Comparison of ENCODE assay signal across 8 cellular contexts in genomic region chr12:1630827-1631591, GRCh38. TPM values are rescaled to one million over a fixed set of nuclear protein-coding genes. Genes with fewer than 3 reads are reported as not detected.
A peak's percentile ranks its signal among the peaks of the same experiment; 100 is the strongest.
DNase-seq lines count a peak whose midpoint lies in the region; ATAC-seq and TF ChIP-seq lines count a peak whose summit lies in the region.

No MANE protein-coding gene starts in this region.

- H4K8ac ChIP-seq in IMR-90 (ENCODE audit: low read depth in 2 of 2, low read length in 2 of 2), result peak overlapping the region in 1 of 2 experiments; percentile 36; a peak in 1 of 4 replicates

- H3K4ac ChIP-seq in IMR-90 (ENCODE audit: low read depth, low read length), result 0 out of 2 replicates have a peak overlapping the region, but pooled peaks have one; percentile 16

- TF ChIP-seq POLR2A in IMR-90 (IDR thresholded peaks at IDR 0.05; ENCODE audit: low read depth, low read length), result no peak

- no peak overlapping the region for H3K27ac ChIP-seq in BLaER1
- H3K27ac ChIP-seq in IMR-90 (ENCODE audit: insufficient read depth, low read length), result no peak overlapping the region

- H3K18ac ChIP-seq in IMR-90 (ENCODE audit: low read depth, low read length), result no peak overlapping the region

- peaks cover 11 to 70% of the 10 kb centered on the region in 2 experiments for H3K79me1 ChIP-seq in IMR-90 (ENCODE audit: low read depth in 1 of 2, low read length in 2 of 2)

- H3K14ac ChIP-seq in IMR-90 (replicated peaks; ENCODE audit: low read depth, low read length), result 0 out of 2 replicates have a peak overlapping the region, but pooled peaks have one; percentile 28

- H3K27me3 Mint-ChIP-seq in nephron progenitor cell (ENCODE audit: low read depth, poor library complexity), result peaks cover 10% of the 10 kb centered on the region

- in situ Hi-C loops in IMR-90 (cut with MboI; ENCODE audit: low sequenced_read_pairs), result no loop called here

- no peak overlapping the region; the same call in 1 of the 2 replicates for H4K91ac ChIP-seq in IMR-90 (ENCODE audit: insufficient read depth, low read depth, low read length)

- peak overlapping the region; percentile 68 for H3K4me3 ChIP-seq in BLaER1
- H3K4me3 ChIP-seq in IMR-90 (ENCODE audit: insufficient read depth, low read depth, low read length), result no peak overlapping the region

- H3K4me1 ChIP-seq in BLaER1 (peaks cover 24% of the 10 kb centered on the region), IMR-90 (ENCODE audit: control insufficient read depth, insufficient read depth, low read length) (peaks cover 19% of the 10 kb centered on the region)

- peak overlapping the region; percentile 1 for H2AFZ ChIP-seq in IMR-90 (replicated peaks; ENCODE audit: low read length, poor library complexity)

- 72% methylated on average over 11 of the region's 23 CpGs; no CpG with 5 or more reads in 1 of the 2 experiments for WGBS in IMR-90 (ENCODE audit: extremely low coverage in 2 of 2, insufficient read length in 1 of 2), 2 experiments

- DNase-seq in IMR-90, result peak; percentile 77
- peak; percentile 62 for DNase-seq in ecto neural progenitor cell (ENCODE audit: low spot score)
- DNase-seq in nephron progenitor cell, result peak; percentile 52
- DNase-seq in HCEC 1CT, result no peak
- no peak for DNase-seq in DMS79 (lab: John Stamatoyannopoulos, UW)

- peaks cover 86% of the 10 kb centered on the region for H3K4me1 Mint-ChIP-seq in nephron progenitor cell

- POLR2A ChIA-PET in IMR-90 (lab: Charles Lee; ENCODE audit: unreplicated experiment), result no interaction called here

- H3K9me3 ChIP-seq in BLaER1, result no peaks in the 10 kb centered on the region
- no peaks in the 10 kb centered on the region for H3K9me3 ChIP-seq in IMR-90 (ENCODE audit: control insufficient read depth, insufficient read depth, low read length)

- no peak overlapping the region for H3K56ac ChIP-seq in IMR-90 (ENCODE audit: extremely low read depth, insufficient read depth, low read length)

- H4K20me1 ChIP-seq in BLaER1, result peaks cover 29% of the 10 kb centered on the region
- peaks cover 16% of the 10 kb centered on the region for H4K20me1 ChIP-seq in IMR-90 (ENCODE audit: insufficient read depth, low read length)

- H2AK5ac ChIP-seq in IMR-90 (ENCODE audit: low read depth, low read length), result no peak overlapping the region

- H2AK9ac ChIP-seq in IMR-90 (replicated peaks; ENCODE audit: low read depth, low read length, poor library complexity), result no peak overlapping the region

- H2BK20ac ChIP-seq in IMR-90 (ENCODE audit: low read depth, low read length), result no peak overlapping the region

- H3K4me2 ChIP-seq in BLaER1 (peak overlapping the region; percentile 98), IMR-90 (ENCODE audit: low read depth, low read length) (no peak overlapping the region; the same call in 1 of the 2 replicates)

- H3K36me3 ChIP-seq in BLaER1 (no peaks in the 10 kb centered on the region), IMR-90 (ENCODE audit: control insufficient read depth, insufficient read depth, low read length) (peaks cover 6% of the 10 kb centered on the region; the same call in 1 of the 2 replicates)

- intact Hi-C loops in IMR-90 (cut with micrococcal nuclease), result loop anchor here (5.0 kb wide), 1 partner anchor 161 kb away; no protein-coding TSS in a partner anchor

- CTCF ChIA-PET in IMR-90 (lab: Yijun Ruan, JAX), result interaction anchor here (1.1 kb wide), 1 partner anchor 43 kb away, joined by 3 read pairs; no protein-coding TSS in a partner anchor

- no peak for TF ChIP-seq RAD21 in IMR-90 (IDR thresholded peaks at IDR 0.05; ENCODE audit: low read length)

- H2BK5ac ChIP-seq in IMR-90 (ENCODE audit: low read depth, low read length, poor library complexity, severe bottlenecking), result no peak overlapping the region

- H3K27me3 ChIP-seq in BLaER1, result peaks cover 71% of the 10 kb centered on the region
- H3K27me3 ChIP-seq in IMR-90 (ENCODE audit: control insufficient read depth, insufficient read depth, low read length), result no peaks in the 10 kb centered on the region

- H2BK15ac ChIP-seq in IMR-90 (ENCODE audit: low read depth, low read length), result no peak overlapping the region

- no peak for TF ChIP-seq CTCF in IMR-90 (conservative IDR thresholded peaks at IDR 0.05; ENCODE audit: low read depth, low read length)
- TF ChIP-seq CTCF in nephron progenitor cell (IDR thresholded peaks at IDR 0.05), result no peak

- H3K36me3 Mint-ChIP-seq in nephron progenitor cell (ENCODE audit: low read depth), result peaks cover 14% of the 10 kb centered on the region

- no TSS peak for BruUV-seq in IMR-90 (replicated peaks; lab: Mats Ljungman, UMichigan)

- H3K9ac ChIP-seq in BLaER1 (no peak overlapping the region), IMR-90 (ENCODE audit: low read depth, low read length) (no peak overlapping the region)

- H3K23ac ChIP-seq in IMR-90 (ENCODE audit: low read depth, low read length), result peak overlapping the region; percentile 38; the same call in 1 of the 2 replicates

- peak overlapping the region; percentile 88 for H3K4me3 Mint-ChIP-seq in nephron progenitor cell

- peak overlapping the region; percentile 85 for H3K27ac Mint-ChIP-seq in nephron progenitor cell

- ATAC-seq in IMR-90 (ENCODE audit: low read depth) (peak; percentile 52), GM19035 (IDR thresholded peaks at IDR 0.05; ENCODE audit: unreplicated experiment) (no peak), HG02885 (IDR thresholded peaks at IDR 0.05; ENCODE audit: poor library complexity, unreplicated experiment) (no peak)

- peaks cover 3% of the 10 kb centered on the region for H3K9me1 ChIP-seq in IMR-90 (ENCODE audit: insufficient read depth, low read length)

- no peak overlapping the region for H2BK120ac ChIP-seq in IMR-90 (ENCODE audit: low read depth, low read length)

- dilution Hi-C loops in IMR-90 (cut with HindIII; ENCODE audit: low sequenced_read_pairs, unreplicated experiment), result no loop called here

- H4K5ac ChIP-seq in IMR-90 (ENCODE audit: low read depth, low read length), result no peak overlapping the region

- H3K9me3 Mint-ChIP-seq in nephron progenitor cell, result no peaks in the 10 kb centered on the region

TF ChIP-seq in IMR-90, 13 proteins besides CTCF, POLR2A, EP300 and RAD21:
- TF ChIP-seq CHD1 (IDR thresholded peaks at IDR 0.05; ENCODE audit: low read depth, low read length) (no peak), MXI1 (IDR thresholded peaks at IDR 0.05; ENCODE audit: borderline replicate concordance, low read depth, low read length) (peak; percentile 68)
TF ChIP-seq in IMR-90: peak in this region for 1.

RNA-seq across cellular contexts. Expression of gene WNT5B, which starts 2.0 kb away (rescaled TPM):
- total RNA-seq in IMR-90 (2012; rRNA removed), result 96.1 and 102 TPM in 2 replicates
- polyA plus RNA-seq in IMR-90 (2012; rRNA removed), result 83.7 and 98.8 TPM in 2 replicates
- polyA plus RNA-seq in IMR-90 (2012; cell fraction: cytosol; rRNA removed), result 77.8 and 101 TPM in 2 replicates
- 49.1 and 91.4 TPM in 2 replicates for polyA plus RNA-seq in IMR-90 (2012; cell fraction: nucleus; rRNA removed; ENCODE audit: low replicate concordance)

RNA-seq across cellular contexts. Expression of gene FBXL14, which starts 36.6 kb away (rescaled TPM):
- 4.7 TPM in 2 replicates for total RNA-seq in IMR-90 (2012; rRNA removed)
- polyA plus RNA-seq in IMR-90 (2012; rRNA removed), result 7.3 and 8.8 TPM in 2 replicates
- 2.2 and 9.6 TPM in 2 replicates for polyA plus RNA-seq in IMR-90 (2012; cell fraction: cytosol; rRNA removed)
- polyA plus RNA-seq in IMR-90 (2012; cell fraction: nucleus; rRNA removed; ENCODE audit: low replicate concordance), result 2.8 and 5.8 TPM in 2 replicates

RNA-seq across cellular contexts. Expression of gene ADIPOR2, which starts 59.9 kb away (rescaled TPM):
- 24.9 and 27.2 TPM in 2 replicates for total RNA-seq in IMR-90 (2012; rRNA removed)
- polyA plus RNA-seq in IMR-90 (2012; rRNA removed), result 18.4 and 20.0 TPM in 2 replicates
- polyA plus RNA-seq in IMR-90 (2012; cell fraction: cytosol; rRNA removed), result 7.1 and 11.4 TPM in 2 replicates
- polyA plus RNA-seq in IMR-90 (2012; cell fraction: nucleus; rRNA removed; ENCODE audit: low replicate concordance), result 5.3 and 24.2 TPM in 2 replicates

Comparison
In these comparisons a context has a peak if more than half of its experiments do, and no peak if none do; other contexts are left out.
1. DNase-seq: peak in IMR-90 (single experiment), ecto neural progenitor cell (single experiment) and nephron progenitor cell (single experiment); none in HCEC 1CT (single experiment) and DMS79 (single experiment).